ENCODE assay signal across 1 cellular context in the genomic region with DNA sequence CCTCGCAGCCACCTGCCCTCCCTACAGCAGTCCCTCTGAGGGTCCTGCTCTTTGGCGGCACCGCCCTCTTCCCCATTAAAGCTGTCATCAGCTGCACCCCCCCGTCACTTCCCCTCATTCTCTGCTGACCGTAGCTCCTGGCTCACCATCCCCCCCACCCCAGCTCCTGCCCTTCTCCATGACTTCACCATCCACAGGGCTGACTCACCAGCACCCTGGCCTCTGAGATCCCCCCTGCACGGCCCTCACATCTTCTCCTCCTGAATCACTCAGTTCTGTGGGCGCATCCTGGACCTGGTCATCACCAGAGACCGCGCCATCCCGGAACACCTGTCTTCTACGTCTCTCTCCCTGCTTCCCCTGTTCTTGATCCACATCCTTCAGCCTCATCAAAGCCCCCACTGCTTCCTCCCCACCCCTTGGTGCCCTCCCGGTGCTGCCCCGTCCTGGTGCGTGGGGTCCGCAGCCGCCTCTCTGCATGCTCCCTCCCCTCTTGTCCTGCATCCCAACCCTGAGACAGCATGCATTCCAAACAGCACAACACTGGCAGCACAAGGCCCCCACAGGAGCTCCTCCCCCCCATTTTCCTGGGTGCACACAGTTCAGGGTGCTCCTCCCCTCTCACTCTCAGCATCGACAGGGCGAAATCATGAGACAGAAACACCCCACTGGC.
TF ChIP-seq lines count a peak whose summit lies in the region.

No MANE protein-coding gene starts in this region.

TF ChIP-seq in SK-N-SH treated with all-trans-retinoic acid at 6 μM for 48 hours, 23 proteins besides CTCF, POLR2A, EP300 and RAD21 (continued from another document):
- TF ChIP-seq TSHZ2 (CRISPR knock-in tag; IDR thresholded peaks at IDR 0.05), result no peak
- no peak for TF ChIP-seq ZFP3 (CRISPR knock-in tag; IDR thresholded peaks at IDR 0.05)
- TF ChIP-seq ARNTL (CRISPR knock-in tag; IDR thresholded peaks at IDR 0.05; ENCODE audit: borderline replicate concordance, low read depth), result no peak
- TF ChIP-seq PATZ1 (CRISPR knock-in tag; IDR thresholded peaks at IDR 0.05; ENCODE audit: borderline replicate concordance), result no peak
- no peak for TF ChIP-seq CSDC2 (CRISPR knock-in tag; IDR thresholded peaks at IDR 0.05)
- TF ChIP-seq ZNF8 (CRISPR knock-in tag; IDR thresholded peaks at IDR 0.05), result no peak
- no peak for TF ChIP-seq TCF4 (CRISPR knock-in tag; IDR thresholded peaks at IDR 0.05; ENCODE audit: borderline replicate concordance)
- TF ChIP-seq, protein P1, sequence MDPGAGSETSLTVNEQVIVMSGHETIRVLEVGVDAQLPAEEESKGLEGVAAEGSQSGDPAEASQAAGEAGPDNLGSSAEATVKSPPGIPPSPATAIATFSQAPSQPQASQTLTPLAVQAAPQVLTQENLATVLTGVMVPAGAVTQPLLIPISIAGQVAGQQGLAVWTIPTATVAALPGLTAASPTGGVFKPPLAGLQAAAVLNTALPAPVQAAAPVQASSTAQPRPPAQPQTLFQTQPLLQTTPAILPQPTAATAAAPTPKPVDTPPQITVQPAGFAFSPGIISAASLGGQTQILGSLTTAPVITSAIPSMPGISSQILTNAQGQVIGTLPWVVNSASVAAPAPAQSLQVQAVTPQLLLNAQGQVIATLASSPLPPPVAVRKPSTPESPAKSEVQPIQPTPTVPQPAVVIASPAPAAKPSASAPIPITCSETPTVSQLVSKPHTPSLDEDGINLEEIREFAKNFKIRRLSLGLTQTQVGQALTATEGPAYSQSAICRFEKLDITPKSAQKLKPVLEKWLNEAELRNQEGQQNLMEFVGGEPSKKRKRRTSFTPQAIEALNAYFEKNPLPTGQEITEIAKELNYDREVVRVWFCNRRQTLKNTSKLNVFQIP (CRISPR knock-in tag; IDR thresholded peaks at IDR 0.05; ENCODE audit: borderline replicate concordance, low read depth), result no peak
- no peak for TF ChIP-seq PPARA (CRISPR knock-in tag; IDR thresholded peaks at IDR 0.05; ENCODE audit: borderline replicate concordance)
- TF ChIP-seq CREB5 (CRISPR knock-in tag; IDR thresholded peaks at IDR 0.05; ENCODE audit: low read depth), result no peak
